ENCODE assay signal across 25 cellular contexts in genomic region chr18:79851489-79851888, GRCh38. TPM values are rescaled to one million over a fixed set of nuclear protein-coding genes. Genes with fewer than 3 reads are reported as not detected.
DNase-seq lines count a peak whose midpoint lies in the region; ATAC-seq, FAIRE-seq and TF ChIP-seq lines count a peak whose summit lies in the region.
"Had no signal": no experiment of that assay in that cellular context is flagged by ENCODE, and none has a peak within 500 bp of the region (broad histone marks: within the 10 kb centered on the region; RNA-seq: fewer than 3 reads in every experiment).

No MANE protein-coding gene starts in this region.

- H2AFZ ChIP-seq in GM12878 (ENCODE audit: control insufficient read depth, low read depth, low read length) = no peak overlapping the region
- H2AFZ ChIP-seq in HepG2 (ENCODE audit: low read length) = no peak overlapping the region
- H2AFZ ChIP-seq in trophoblast cell (ENCODE audit: insufficient read depth, low read length, poor library complexity) = no peak overlapping the region

- H2AK5ac ChIP-seq in trophoblast cell (ENCODE audit: low read length) = no peak overlapping the region

- CTCF ChIA-PET in activated CD8-positive, alpha-beta memory T cell treated with anti-CD3 and anti-CD28 coated beads, Interleukin-2, amount 10 ng/mL, durations not matched to agents 7 days and 5 days (lab: Charles Lee) = no interaction called here
- CTCF ChIA-PET in GM12878 (lab: Yijun Ruan, JAX) = no interaction called here
- CTCF ChIA-PET in HepG2 (lab: Yijun Ruan, JAX; ENCODE audit: low intra/inter-chr PET ratio, low total read pairs) = no interaction called here

- H3K4me1 ChIP-seq in GM12878 (ENCODE audit: control insufficient read depth, insufficient read depth, low read length) (peaks cover 10% of the 10 kb centered on the region), HepG2 (ENCODE audit: insufficient read depth, low read length) (peaks cover 34% of the 10 kb centered on the region), trophoblast cell (ENCODE audit: control insufficient read depth in 1 of 2, insufficient read depth in 2 of 2, low read length in 2 of 2) (peaks cover 6 to 7% of the 10 kb centered on the region in 2 experiments)
- H3K4me1 ChIP-seq: SJSA1 had no signal

- H3K4me3 ChIP-seq in GM12878 (no peak overlapping the region), HepG2 (replicated peaks in 1 of 3; ENCODE audit: insufficient read depth in 1 of 3, low read depth in 2 of 3, low read length in 3 of 3) (no peak overlapping the region), trophoblast cell (ENCODE audit: low read depth, low read length) (no peak overlapping the region)
- H3K4me3 ChIP-seq: BLaER1 treated with 17β-estradiol and CSF1 and Interleukin-3, amounts not matched to agents 10 nM and 100 nM; SJSA1 had no signal

- in situ Hi-C loops in GM12878 (cut with MboI) = no loop called here
- in situ Hi-C loops in HepG2 (cut with HindIII; ENCODE audit: extremely low pct_ligation_motif_present, low pct_unique_long_range_greater_than_20kb) = no loop called here

- WGBS in GM12878 (ENCODE audit: insufficient coverage, insufficient replicate concordance, low lambda C conversion rate, missing lambda C conversion rate) = 71% methylated on average over 7 of the region's 7 CpGs
- 74% methylated on average over 7 of the region's 7 CpGs for WGBS in HepG2 (ENCODE audit: low lambda C conversion rate)
- no CpG with 5 or more reads among the region's 7 CpGs for WGBS in trophoblast cell (ENCODE audit: extremely low coverage, insufficient coverage, insufficient read length)

- H3K36me3 Mint-ChIP-seq in activated CD8-positive, alpha-beta memory T cell treated with anti-CD3 and anti-CD28 coated beads, Interleukin-2, amount 10 ng/mL, durations not matched to agents 7 days and 5 days = no peaks in the 10 kb centered on the region
- H3K36me3 Mint-ChIP-seq: CD4-positive, alpha-beta memory T cell had no signal

- no peaks in the 10 kb centered on the region for H3K4me1 Mint-ChIP-seq in activated CD8-positive, alpha-beta memory T cell treated with anti-CD3 and anti-CD28 coated beads, Interleukin-2, amount 10 ng/mL, durations not matched to agents 7 days and 5 days
- H3K4me1 Mint-ChIP-seq: CD4-positive, alpha-beta memory T cell had no signal

- no TSS peak for BruUV-seq in GM12878 (replicated peaks; lab: Mats Ljungman, UMichigan)
- BruUV-seq in HepG2 (replicated peaks; lab: Mats Ljungman, UMichigan) = no TSS peak

- no peak overlapping the region for H2BK12ac ChIP-seq in trophoblast cell (ENCODE audit: low read length)

- POLR2A ChIA-PET in GM12878 (lab: Charles Lee) = no interaction called here
- POLR2A ChIA-PET in HepG2 (lab: Yijun Ruan, JAX) = no interaction called here

- intact Hi-C loops in GM12878 (cut with micrococcal nuclease; ENCODE audit: unreplicated experiment) = no loop called here
- intact Hi-C loops in HepG2 (cut with micrococcal nuclease; ENCODE audit: unreplicated experiment) = no loop called here

- TF ChIP-seq EP300 in GM12878 (IDR thresholded peaks at IDR 0.05; ENCODE audit: borderline replicate concordance in 1 of 2, control insufficient read depth in 1 of 2, low read depth in 2 of 2, low read length in 2 of 2) (no peak), HepG2 (IDR thresholded peaks at IDR 0.05; ENCODE audit: low read depth in 2 of 2, low read length in 2 of 2) (no peak), HepG2 (CRISPR knock-in tag; IDR thresholded peaks at IDR 0.05; ENCODE audit: borderline replicate concordance) (no peak)

- H4K20me1 ChIP-seq in GM12878 (ENCODE audit: control insufficient read depth, insufficient read depth) (no peaks in the 10 kb centered on the region), HepG2 (ENCODE audit: insufficient read depth, low read length) (no peaks in the 10 kb centered on the region)

- H3K18ac ChIP-seq in trophoblast cell (ENCODE audit: low read length) = no peak overlapping the region

- SMC1A ChIA-PET in GM12878 (lab: Charles Lee; ENCODE audit: uncharacterized antibody, unreplicated experiment) = no interaction called here

- peaks cover 8% of the 10 kb centered on the region for H3K27me3 Mint-ChIP-seq in activated CD8-positive, alpha-beta memory T cell treated with anti-CD3 and anti-CD28 coated beads, Interleukin-2, amount 10 ng/mL, durations not matched to agents 7 days and 5 days

- no peak overlapping the region for H2BK5ac ChIP-seq in trophoblast cell (ENCODE audit: low read depth, low read length, poor library complexity)

- H3K9me3 Mint-ChIP-seq in activated CD8-positive, alpha-beta memory T cell treated with anti-CD3 and anti-CD28 coated beads, Interleukin-2, amount 10 ng/mL, durations not matched to agents 7 days and 5 days (ENCODE audit: low read depth) = no peaks in the 10 kb centered on the region

- H3K4me3 Mint-ChIP-seq in activated CD8-positive, alpha-beta memory T cell treated with anti-CD3 and anti-CD28 coated beads, Interleukin-2, amount 10 ng/mL, durations not matched to agents 7 days and 5 days = no peak overlapping the region
- H3K4me3 Mint-ChIP-seq: CD4-positive, alpha-beta memory T cell had no signal

- H3K27ac Mint-ChIP-seq in activated CD8-positive, alpha-beta memory T cell treated with anti-CD3 and anti-CD28 coated beads, Interleukin-2, amount 10 ng/mL, durations not matched to agents 7 days and 5 days = no peak overlapping the region

- RAD21 ChIA-PET in GM12878 (lab: Charles Lee; ENCODE audit: unreplicated experiment) = no interaction called here

- H3K14ac ChIP-seq in trophoblast cell (ENCODE audit: low read length) = no peak overlapping the region

- no peak overlapping the region for H3K9ac ChIP-seq in GM12878 (ENCODE audit: control insufficient read depth, insufficient read depth, low read length)
- H3K9ac ChIP-seq in HepG2 (ENCODE audit: insufficient read depth, low read depth, low read length) = no peak overlapping the region
- no peak overlapping the region for H3K9ac ChIP-seq in trophoblast cell (ENCODE audit: low read length)
- H3K9ac ChIP-seq: BLaER1 treated with 17β-estradiol and CSF1 and Interleukin-3, amounts not matched to agents 10 nM and 100 nM had no signal

- H3K79me2 ChIP-seq in GM12878 (ENCODE audit: control insufficient read depth, insufficient read depth, low read length) (no peaks in the 10 kb centered on the region), HepG2 (ENCODE audit: insufficient read depth, low read length) (no peaks in the 10 kb centered on the region), trophoblast cell (ENCODE audit: control insufficient read depth, insufficient read depth, low read length, poor library complexity) (no peaks in the 10 kb centered on the region)

- peak; percentile 19 for DNase-seq in activated CD8-positive, alpha-beta memory T cell treated with anti-CD3 and anti-CD28 coated beads, Interleukin-2, amount 10 ng/mL, durations not matched to agents 7 days and 5 days
- DNase-seq in activated CD8-positive, alpha-beta memory T cell treated with anti-CD3 and anti-CD28 coated beads for 24 hours = no peak
- DNase-seq in GM12878 (ENCODE audit: low read depth, low spot score) (no peak), HepG2 (ENCODE audit: low spot score) (no peak), urothelium cell line (ENCODE audit: low spot score) (no peak), NCI-H82 treated with DMSO at 0.1 percent for 48 hours (lab: John Stamatoyannopoulos, UW; ENCODE audit: unreplicated experiment) (no peak), trophoblast cell (no peak)
- DNase-seq in stimulated activated CD4-positive, alpha-beta T cell treated with anti-CD3 and anti-CD28 coated beads, Interleukin-1b, Interleukin-23, amount 100 ng/mL, for 48 hours = no peak
- DNase-seq: CD4-positive, alpha-beta memory T cell; DMS153; KG1; NCI-H1092; NCI-H1436; NCI-H1930; NCI-H2171; NCI-H345; NCI-H524; NCI-H774 had no signal

- ATAC-seq in activated CD8-positive, alpha-beta memory T cell treated with anti-CD3 and anti-CD28 coated beads, Interleukin-2, amount 10 ng/mL, durations not matched to agents 7 days and 5 days = no peak
- ATAC-seq in GM12878 (no peak), HepG2 (no peak)

- H4K8ac ChIP-seq in trophoblast cell (ENCODE audit: low read depth, low read length) = no peak overlapping the region

- no peak overlapping the region for H3K23ac ChIP-seq in trophoblast cell (ENCODE audit: low read length)

- H3K27ac ChIP-seq in GM12878 (ENCODE audit: control insufficient read depth, insufficient read depth) (no peak overlapping the region), HepG2 (ENCODE audit: extremely low read length, insufficient read depth, low read length) (no peak overlapping the region), trophoblast cell (ENCODE audit: low read depth, low read length) (no peak overlapping the region)
- H3K27ac ChIP-seq: 22Rv1; BLaER1 treated with 17β-estradiol and CSF1 and Interleukin-3, amounts not matched to agents 10 nM and 100 nM; SJSA1 had no signal

- H4K12ac ChIP-seq in trophoblast cell (ENCODE audit: low read depth, low read length) = no peak overlapping the region

- no peaks in the 10 kb centered on the region for H3K9me3 ChIP-seq in GM12878 (replicated peaks; ENCODE audit: control insufficient read depth, insufficient read depth, low read length)
- no peaks in the 10 kb centered on the region for H3K9me3 ChIP-seq in HepG2 (ENCODE audit: low read length)
- no peaks in the 10 kb centered on the region for H3K9me3 ChIP-seq in trophoblast cell (ENCODE audit: insufficient read depth, low read depth, low read length)
- H3K9me3 ChIP-seq: BLaER1 treated with 17β-estradiol and CSF1 and Interleukin-3, amounts not matched to agents 10 nM and 100 nM; SJSA1 had no signal

- H4K91ac ChIP-seq in trophoblast cell (ENCODE audit: low read depth, low read length) = no peak overlapping the region

- no peaks in the 10 kb centered on the region for H3K79me1 ChIP-seq in trophoblast cell (ENCODE audit: low read length)

- TF ChIP-seq POLR2A in GM12878 (IDR thresholded peaks at IDR 0.05; ENCODE audit: low read depth, low read length) (no peak), HepG2 (IDR thresholded peaks at IDR 0.05; ENCODE audit: insufficient read depth in 1 of 2, low read depth in 2 of 2, low read length in 2 of 2) (no peak)

- TF ChIP-seq CTCF in GM12878 (IDR thresholded peaks at IDR 0.05 in 2 of 3, conservative IDR thresholded peaks at IDR 0.05 in 1 of 3; ENCODE audit: control insufficient read depth in 2 of 3, extremely low read depth in 1 of 3, insufficient read depth in 1 of 3, low read depth in 3 of 3, low read length in 3 of 3) (no peak), HepG2 (CRISPR knock-in tag; IDR thresholded peaks at IDR 0.05) (no peak)

- TF ChIP-seq RAD21 in GM12878 (IDR thresholded peaks at IDR 0.05; ENCODE audit: insufficient read depth, low read depth, low read length) = no peak
- TF ChIP-seq RAD21 in HepG2 (CRISPR knock-in tag; IDR thresholded peaks at IDR 0.05) = no peak

- no peaks in the 10 kb centered on the region for H3K36me3 ChIP-seq in GM12878 (ENCODE audit: control insufficient read depth in 2 of 2, insufficient read depth in 2 of 2, low read length in 1 of 2)
- H3K36me3 ChIP-seq in HepG2 (replicated peaks in 1 of 2; ENCODE audit: control insufficient read depth in 1 of 2, insufficient read depth in 2 of 2, low read length in 2 of 2) = no peaks in the 10 kb centered on the region
- no peaks in the 10 kb centered on the region for H3K36me3 ChIP-seq in trophoblast cell (ENCODE audit: control insufficient read depth in 1 of 2, insufficient read depth in 2 of 2, low read length in 2 of 2)
- H3K36me3 ChIP-seq: BLaER1 treated with 17β-estradiol and CSF1 and Interleukin-3, amounts not matched to agents 10 nM and 100 nM; SJSA1 had no signal

- no peak overlapping the region for H2BK120ac ChIP-seq in trophoblast cell (ENCODE audit: insufficient read depth, low read length, poor library complexity)

- H3K27me3 ChIP-seq in GM12878 (replicated peaks in 1 of 2; ENCODE audit: control insufficient read depth in 2 of 2, insufficient read depth in 2 of 2, low read length in 1 of 2) (no peaks in the 10 kb centered on the region), HepG2 (ENCODE audit: control insufficient read depth in 1 of 2, insufficient read depth in 2 of 2, low read length in 2 of 2) (peaks cover 3 to 32% of the 10 kb centered on the region in 2 experiments; a peak in 3 of 5 replicates), trophoblast cell (ENCODE audit: insufficient read depth, low read length) (no peaks in the 10 kb centered on the region)
- H3K27me3 ChIP-seq: SJSA1 had no signal

- FAIRE-seq in GM12878 (lab: Jason Lieb, UNC) = peak; percentile 31
- FAIRE-seq in HepG2 (lab: Jason Lieb, UNC) = no peak
- peak; percentile 98 for FAIRE-seq in urothelium cell line (lab: Jason Lieb, UNC)
- FAIRE-seq: GM18507, RCC 7860 had no signal

- no peak overlapping the region for H3K4ac ChIP-seq in trophoblast cell (ENCODE audit: low read depth, low read length)

- H3K4me2 ChIP-seq in GM12878 (ENCODE audit: control insufficient read depth, insufficient read depth) = no peak overlapping the region
- no peak overlapping the region for H3K4me2 ChIP-seq in HepG2 (ENCODE audit: low read depth, low read length)
- no peak overlapping the region for H3K4me2 ChIP-seq in trophoblast cell (ENCODE audit: low read length)
- H3K4me2 ChIP-seq: BLaER1 treated with 17β-estradiol and CSF1 and Interleukin-3, amounts not matched to agents 10 nM and 100 nM had no signal

RNA-seq across cellular contexts. Expression of gene KCNG2, which starts 53.8 kb away (rescaled TPM):
- not detected for total RNA-seq in activated CD8-positive, alpha-beta memory T cell treated with anti-CD3 and anti-CD28 coated beads, Interleukin-2, amount 10 ng/mL, durations not matched to agents 7 days and 5 days
- total RNA-seq in GM12878 (2013; cell fraction: nucleolus; rRNA removed) = not detected in 2 replicates
- total RNA-seq in GM12878 (2014; rRNA removed) (0.23 TPM in 1 of 2 replicates, not detected in the other), GM12878 (2014; rRNA removed; fragmentation: Illumina TruSeq; extraction: Trizol) (not detected in 2 replicates), GM12878 (2021) (not detected in 2 replicates), HepG2 (2016; rRNA removed; fragmentation: Illumina TruSeq; extraction: Trizol) (not detected in 2 replicates)
- polyA plus RNA-seq in GM12878 (2011; ENCODE audit: low read depth) = not detected
- polyA plus RNA-seq in GM12878 (2011; rRNA removed) (not detected in 2 replicates), GM12878 (2014; fragmentation: Illumina TruSeq; extraction: Trizol) (not detected in 2 replicates), GM12878 (2014; fragmentation: Nextera tagmentation; extraction: Ambion mirVana) (not detected), GM12878 (2014; rRNA removed) (not detected in 2 replicates), GM12878 (2016; fragmentation: Nextera tagmentation; extraction: Ambion mirVana) (under 1 TPM in 1 of 2 experiments, not detected in 1; 0.20 TPM), HepG2 (2011; rRNA removed) (not detected in 2 replicates)
- not detected in 2 replicates for polyA plus RNA-seq in GM12878 (2011; cell fraction: cytosol; rRNA removed)
- polyA plus RNA-seq in GM12878 (2011; cell fraction: nucleus; rRNA removed) = not detected in 2 replicates
- polyA plus RNA-seq in GM12878 (2012) = 0.22 and 0.30 TPM in 2 replicates
- not detected in 2 replicates for polyA minus RNA-seq in GM12878 (2011; rRNA and poly(A)+ RNA removed)
- not detected in 2 replicates for polyA minus RNA-seq in GM12878 (2011; cell fraction: cytosol; rRNA and poly(A)+ RNA removed)
- polyA minus RNA-seq in GM12878 (2011; cell fraction: nucleus; rRNA and poly(A)+ RNA removed) = not detected in 2 replicates
- total RNA-seq in HepG2 (2016; cell fraction: cytosol; rRNA removed; fragmentation: Illumina TruSeq; extraction: Trizol; ENCODE audit: low read depth) = not detected in 2 replicates
- total RNA-seq in HepG2 (2016; cell fraction: insoluble cytoplasmic fraction; rRNA removed; fragmentation: Illumina TruSeq; extraction: Trizol) = not detected in 2 replicates
- total RNA-seq in HepG2 (2016; cell fraction: membrane; rRNA removed; fragmentation: Illumina TruSeq; extraction: Trizol) = not detected in 2 replicates
- total RNA-seq in HepG2 (2016; cell fraction: nucleus; rRNA removed; fragmentation: Illumina TruSeq; extraction: Trizol) = not detected in 2 replicates
- polyA plus RNA-seq in HepG2 (2011; cell fraction: cytosol; rRNA removed) = not detected in 2 replicates
- 0.14 TPM in 1 of 2 replicates, not detected in the other for polyA plus RNA-seq in HepG2 (2011; cell fraction: nucleus; rRNA removed)
- polyA plus RNA-seq in HepG2 (2012) = 0.13 and 0.20 TPM in 2 replicates
- polyA plus RNA-seq in HepG2 (2016; cell fraction: cytosol; fragmentation: Illumina TruSeq; extraction: Trizol; ENCODE audit: low read depth) = not detected in 2 replicates
- polyA plus RNA-seq in HepG2 (2016; cell fraction: insoluble cytoplasmic fraction; fragmentation: Illumina TruSeq; extraction: Trizol; ENCODE audit: low read depth) = not detected in 2 replicates
- not detected in 2 replicates for polyA plus RNA-seq in HepG2 (2016; cell fraction: membrane; fragmentation: Illumina TruSeq; extraction: Trizol; ENCODE audit: low read depth)
- not detected in 2 replicates for polyA plus RNA-seq in HepG2 (2016; cell fraction: nucleus; fragmentation: Illumina TruSeq; extraction: Trizol; ENCODE audit: insufficient read depth, low read depth)
- polyA minus RNA-seq in HepG2 (2011; rRNA and poly(A)+ RNA removed; ENCODE audit: low replicate concordance) = 0.16 TPM in 1 of 2 replicates, not detected in the other
- not detected in 2 replicates for polyA minus RNA-seq in HepG2 (2011; cell fraction: cytosol; rRNA and poly(A)+ RNA removed)
- not detected in 2 replicates for polyA minus RNA-seq in HepG2 (2011; cell fraction: nucleus; rRNA and poly(A)+ RNA removed)
- not detected in 2 replicates for polyA plus RNA-seq in trophoblast cell (2013)
- total RNA-seq: CD4-positive, alpha-beta memory T cell; H4; OCI-LY7; SJSA1 had no signal
- polyA plus RNA-seq: CD4-positive, alpha-beta memory T cell had no signal
